In genomic region chr2:241410739-241411176, GRCh38 we compare ENCODE assay signal across 14 cellular contexts. TPM values are rescaled to one million over a fixed set of nuclear protein-coding genes. Genes with fewer than 3 reads are reported as not detected.
A peak's percentile ranks its signal among the peaks of the same experiment; 100 is the strongest.
DNase-seq lines count a peak whose midpoint lies in the region; ATAC-seq, FAIRE-seq and TF ChIP-seq lines count a peak whose summit lies in the region.
"Had no signal": no experiment of that assay in that cellular context is flagged by ENCODE, and none has a peak within 500 bp of the region (broad histone marks: within the 10 kb centered on the region; RNA-seq: fewer than 3 reads in every experiment).

No MANE protein-coding gene starts in this region.

- no peaks in the 10 kb centered on the region for H3K9me3 ChIP-seq in IMR-90 (ENCODE audit: control insufficient read depth, insufficient read depth, low read length)
- H3K9me3 ChIP-seq in stomach = no peaks in the 10 kb centered on the region
- no peaks in the 10 kb centered on the region for H3K9me3 ChIP-seq in CD8-positive, alpha-beta T cell (ENCODE audit: low read length)
- H3K9me3 ChIP-seq in esophagus squamous epithelium = no peaks in the 10 kb centered on the region

- H2AK5ac ChIP-seq in IMR-90 (ENCODE audit: low read depth, low read length) = no peak overlapping the region

- H3K4ac ChIP-seq in IMR-90 (ENCODE audit: low read depth, low read length) = peak overlapping the region; percentile 32

- no peak overlapping the region for H3K14ac ChIP-seq in IMR-90 (replicated peaks; ENCODE audit: low read depth, low read length)

- peak overlapping the region; percentile 65 for H2BK5ac ChIP-seq in IMR-90 (ENCODE audit: low read depth, low read length, poor library complexity, severe bottlenecking)

- no peak for TF ChIP-seq POLR2A in IMR-90 (IDR thresholded peaks at IDR 0.05; ENCODE audit: low read depth, low read length)
- TF ChIP-seq POLR2A in stomach (IDR thresholded peaks at IDR 0.05) = no peak
- TF ChIP-seq POLR2A in esophagus squamous epithelium (IDR thresholded peaks at IDR 0.05) = no peak

- ATAC-seq in IMR-90 (ENCODE audit: low read depth) (peak; percentile 55), HG03439 (IDR thresholded peaks at IDR 0.05; ENCODE audit: unreplicated experiment) (no peak)
- no peak for ATAC-seq in CD8-positive, alpha-beta T cell
- ATAC-seq: natural killer cell had no signal

- TF ChIP-seq RAD21 in IMR-90 (IDR thresholded peaks at IDR 0.05; ENCODE audit: low read length) = no peak

- no peak overlapping the region for H2BK20ac ChIP-seq in IMR-90 (ENCODE audit: low read depth, low read length)

- H2AFZ ChIP-seq in IMR-90 (replicated peaks; ENCODE audit: low read length, poor library complexity) = no peak overlapping the region

- no peaks in the 10 kb centered on the region for H3K27me3 ChIP-seq in IMR-90 (ENCODE audit: control insufficient read depth, insufficient read depth, low read length)
- no peaks in the 10 kb centered on the region for H3K27me3 ChIP-seq in bronchial epithelial cell (ENCODE audit: control insufficient read depth, insufficient read depth, low read length)
- no peaks in the 10 kb centered on the region for H3K27me3 ChIP-seq in stomach
- H3K27me3 ChIP-seq in CD8-positive, alpha-beta T cell (ENCODE audit: insufficient read depth, low read length) = no peaks in the 10 kb centered on the region
- H3K27me3 ChIP-seq in esophagus squamous epithelium = no peaks in the 10 kb centered on the region

- no CpG with 5 or more reads among the region's 9 CpGs for WGBS in IMR-90 (ENCODE audit: extremely low coverage in 2 of 2, insufficient read length in 1 of 2), 2 experiments
- 74 to 82% (median 79%) methylated on average over 9 of the region's 9 CpGs for WGBS in stomach, 5 donors
- WGBS in esophagus squamous epithelium, 2 donors = 81 to 85% methylated on average over 7 to 9 of the region's 9 CpGs

- TF ChIP-seq CTCF in IMR-90 (conservative IDR thresholded peaks at IDR 0.05; ENCODE audit: low read depth, low read length) (no peak), bronchial epithelial cell (IDR thresholded peaks at IDR 0.05; ENCODE audit: insufficient read depth, low read length, severe bottlenecking) (no peak), stomach (IDR thresholded peaks at IDR 0.05) (no peak), esophagus squamous epithelium (IDR thresholded peaks at IDR 0.05) (no peak)
- TF ChIP-seq CTCF in CD8-positive, alpha-beta T cell (IDR thresholded peaks at IDR 0.05) = no peak

- CTCF ChIA-PET in IMR-90 (lab: Yijun Ruan, JAX) = interaction anchor here (0.6 kb wide), 1 partner anchor 296 kb away, joined by 12 read pairs; no protein-coding TSS in a partner anchor
- CTCF ChIA-PET in CD8-positive, alpha-beta T cell (lab: Charles Lee) = no interaction called here

- H3K79me1 ChIP-seq in IMR-90 (ENCODE audit: low read depth in 1 of 2, low read length in 2 of 2) = peaks cover 7 to 16% of the 10 kb centered on the region in 2 experiments; a peak in 2 of 4 replicates

- H3K4me3 ChIP-seq in IMR-90 (ENCODE audit: insufficient read depth, low read depth, low read length) (no peak overlapping the region), bronchial epithelial cell (ENCODE audit: low read depth, low read length) (no peak overlapping the region), stomach (no peak overlapping the region), esophagus squamous epithelium (no peak overlapping the region)
- no peak overlapping the region for H3K4me3 ChIP-seq in CD8-positive, alpha-beta T cell (ENCODE audit: low read depth, low read length)

- no peak overlapping the region for H3K4me3 Mint-ChIP-seq in CD8-positive, alpha-beta T cell
- H3K4me3 Mint-ChIP-seq: activated CD4-positive, alpha-beta memory T cell treated with anti-CD3 and anti-CD28 coated beads, Interleukin-2, amount 10 ng/mL, durations not matched to agents 7 days and 5 days; activated naive CD4-positive, alpha-beta T cell treated with anti-CD3 and anti-CD28 coated beads for 36 hours; CD4-positive, alpha-beta memory T cell; endodermal cell; natural killer cell had no signal

- H3K36me3 ChIP-seq in IMR-90 (ENCODE audit: control insufficient read depth, insufficient read depth, low read length) (peaks cover 21% of the 10 kb centered on the region), bronchial epithelial cell (ENCODE audit: control insufficient read depth, insufficient read depth, low read length) (peaks cover 22% of the 10 kb centered on the region), stomach (peaks cover 38 to 91% (median 83%) of the 10 kb centered on the region in 4 donors), esophagus squamous epithelium (peaks cover 6 to 99% (median 21%) of the 10 kb centered on the region in 3 donors)
- H3K36me3 ChIP-seq in CD8-positive, alpha-beta T cell (ENCODE audit: insufficient read depth, low read length) = peaks cover 10% of the 10 kb centered on the region

- H3K27ac Mint-ChIP-seq in CD8-positive, alpha-beta T cell = no peak overlapping the region
- H3K27ac Mint-ChIP-seq: activated CD4-positive, alpha-beta memory T cell treated with anti-CD3 and anti-CD28 coated beads, Interleukin-2, amount 10 ng/mL, durations not matched to agents 7 days and 5 days; activated naive CD4-positive, alpha-beta T cell treated with anti-CD3 and anti-CD28 coated beads for 36 hours; CD4-positive, alpha-beta memory T cell; endodermal cell; natural killer cell had no signal

- H4K20me1 ChIP-seq in IMR-90 (ENCODE audit: insufficient read depth, low read length) = 0 out of 2 replicates have a peak, but pooled peaks cover 3% of the 10 kb centered on the region

- H3K36me3 Mint-ChIP-seq in CD8-positive, alpha-beta T cell = peaks cover 58% of the 10 kb centered on the region
- H3K36me3 Mint-ChIP-seq: natural killer cell had no signal

- POLR2A ChIA-PET in IMR-90 (lab: Charles Lee; ENCODE audit: unreplicated experiment) = no interaction called here
- POLR2A ChIA-PET in CD8-positive, alpha-beta T cell (lab: Charles Lee) = no interaction called here

- FAIRE-seq in bronchial epithelial cell (lab: Jason Lieb, UNC) = peak; percentile 93

- TF ChIP-seq EP300 in stomach (IDR thresholded peaks at IDR 0.05) = no peak

- H2AK9ac ChIP-seq in IMR-90 (replicated peaks; ENCODE audit: low read depth, low read length, poor library complexity) = no peak overlapping the region

- no peak overlapping the region for H2BK15ac ChIP-seq in IMR-90 (ENCODE audit: low read depth, low read length)

- H3K9me3 Mint-ChIP-seq in CD8-positive, alpha-beta T cell = no peaks in the 10 kb centered on the region
- H3K9me3 Mint-ChIP-seq: activated CD4-positive, alpha-beta memory T cell treated with anti-CD3 and anti-CD28 coated beads, Interleukin-2, amount 10 ng/mL, durations not matched to agents 7 days and 5 days; activated naive CD4-positive, alpha-beta T cell treated with anti-CD3 and anti-CD28 coated beads for 36 hours; CD4-positive, alpha-beta memory T cell; endodermal cell; natural killer cell had no signal

- peaks cover 24% of the 10 kb centered on the region for H3K9me1 ChIP-seq in IMR-90 (ENCODE audit: insufficient read depth, low read length)

- H2BK120ac ChIP-seq in IMR-90 (ENCODE audit: low read depth, low read length) = peak overlapping the region; percentile 15; the same call in 1 of the 2 replicates

- dilution Hi-C loops in IMR-90 (cut with HindIII; ENCODE audit: low sequenced_read_pairs, unreplicated experiment) = no loop called here

- no peak overlapping the region for H3K23ac ChIP-seq in IMR-90 (ENCODE audit: low read depth, low read length)

- DNase-seq in IMR-90 (peak; percentile 87), bronchial epithelial cell (ENCODE audit: low read depth) (peak; percentile 27), iris pigment epithelial cell (ENCODE audit: low read depth) (peak; percentile 72), stomach (peak; percentile 29), esophagus squamous epithelium (lab: John Stamatoyannopoulos, UW) (no peak)
- DNase-seq in CD8-positive, alpha-beta T cell = no peak
- DNase-seq: activated CD4-positive, alpha-beta memory T cell treated with anti-CD3 and anti-CD28 coated beads, Interleukin-2, amount 10 ng/mL, durations not matched to agents 7 days and 5 days; activated naive CD4-positive, alpha-beta T cell treated with anti-CD3 and anti-CD28 coated beads for 36 hours; CD4-positive, alpha-beta memory T cell; endodermal cell; natural killer cell; NCI-H2029 had no signal

- H4K5ac ChIP-seq in IMR-90 (ENCODE audit: low read depth, low read length) = 0 out of 2 replicates have a peak overlapping the region, but pooled peaks have one; percentile 24

- H3K56ac ChIP-seq in IMR-90 (ENCODE audit: extremely low read depth, insufficient read depth, low read length) = no peak overlapping the region

- H3K4me2 ChIP-seq in IMR-90 (ENCODE audit: low read depth, low read length) = no peak overlapping the region; the same call in 1 of the 2 replicates
- H3K4me2 ChIP-seq: KMS-11 had no signal

- H3K9ac ChIP-seq in IMR-90 (ENCODE audit: low read depth, low read length) = no peak overlapping the region
- H3K9ac ChIP-seq: KMS-11 had no signal

- peak overlapping the region; percentile 18; the same call in 1 of the 2 replicates for H3K18ac ChIP-seq in IMR-90 (ENCODE audit: low read depth, low read length)

- no peak overlapping the region for H4K91ac ChIP-seq in IMR-90 (ENCODE audit: insufficient read depth, low read depth, low read length)

- H3K4me1 Mint-ChIP-seq in CD8-positive, alpha-beta T cell (ENCODE audit: low read depth) = no peaks in the 10 kb centered on the region
- H3K4me1 Mint-ChIP-seq: activated CD4-positive, alpha-beta memory T cell treated with anti-CD3 and anti-CD28 coated beads, Interleukin-2, amount 10 ng/mL, durations not matched to agents 7 days and 5 days; CD4-positive, alpha-beta memory T cell; endodermal cell; natural killer cell had no signal

- no peaks in the 10 kb centered on the region for H3K27me3 Mint-ChIP-seq in CD8-positive, alpha-beta T cell (ENCODE audit: low read depth)
- H3K27me3 Mint-ChIP-seq: activated CD4-positive, alpha-beta memory T cell treated with anti-CD3 and anti-CD28 coated beads, Interleukin-2, amount 10 ng/mL, durations not matched to agents 7 days and 5 days; CD4-positive, alpha-beta memory T cell had no signal

- H3K27ac ChIP-seq in IMR-90 (ENCODE audit: insufficient read depth, low read length) (0 out of 2 replicates have a peak overlapping the region, but pooled peaks have one; percentile 32), stomach (peak overlapping the region in 4 of 5 donors; percentile 2 to 69 (median 22)), esophagus squamous epithelium (no peak overlapping the region)
- H3K27ac ChIP-seq in CD8-positive, alpha-beta T cell (ENCODE audit: low read depth, low read length) = no peak overlapping the region
- H3K27ac ChIP-seq: KMS-11 had no signal

- in situ Hi-C loops in IMR-90 (cut with MboI; ENCODE audit: low sequenced_read_pairs) = no loop called here

- H3K4me1 ChIP-seq in IMR-90 (ENCODE audit: control insufficient read depth, insufficient read depth, low read length) (peaks cover 11% of the 10 kb centered on the region), stomach (peaks cover 0 to 3% (median 0%) of the 10 kb centered on the region in 4 donors), esophagus squamous epithelium (no peaks in the 10 kb centered on the region)
- no peaks in the 10 kb centered on the region for H3K4me1 ChIP-seq in CD8-positive, alpha-beta T cell (ENCODE audit: insufficient read depth, low read length)

- peak overlapping the region in 1 of 2 experiments; percentile 9; a peak in 1 of 4 replicates for H4K8ac ChIP-seq in IMR-90 (ENCODE audit: low read depth in 2 of 2, low read length in 2 of 2)

- no TSS peak for BruUV-seq in IMR-90 (replicated peaks; lab: Mats Ljungman, UMichigan)

- intact Hi-C loops in IMR-90 (cut with micrococcal nuclease) (loop anchor here (5.0 kb wide), 1 partner anchor 33 kb away; no protein-coding TSS in a partner anchor), stomach (cut with DNase I; ENCODE audit: low total_unique reads) (no loop called here), esophagus squamous epithelium (cut with DNase I) (no loop called here)
- intact Hi-C loops in CD8-positive, alpha-beta T cell (cut with DNase I, micrococcal nuclease) = no loop called here

RNA-seq across cellular contexts. Expression of gene FARP2, which starts 54.7 kb away (rescaled TPM):
- total RNA-seq in IMR-90 (2012; rRNA removed) (30.8 and 38.6 TPM in 2 replicates), bronchial epithelial cell (25.0 and 35.8 TPM in 2 replicates), stomach (100 to 1,000 TPM in 3 of 5 donors, 10 to 100 TPM in 2; 54.2 to 260 (median 108) TPM), esophagus squamous epithelium (10 to 100 TPM; 20.8 to 41.8 (median 37.1) TPM)
- polyA plus RNA-seq in IMR-90 (2012; rRNA removed) (15.5 and 17.1 TPM in 2 replicates), stomach (10 to 100 TPM; 15.8 to 35.6 (median 20.0) TPM)
- 7.2 and 7.7 TPM in 2 replicates for polyA plus RNA-seq in IMR-90 (2012; cell fraction: cytosol; rRNA removed)
- polyA plus RNA-seq in IMR-90 (2012; cell fraction: nucleus; rRNA removed; ENCODE audit: low replicate concordance) = 15.5 and 22.7 TPM in 2 replicates
- total RNA-seq in CD8-positive, alpha-beta T cell = 10 to 100 TPM; 20.6 to 22.5 TPM

Comparison
In these comparisons a context has a peak if more than half of its experiments do, and no peak if none do; other contexts are left out.
1. DNase-seq: peak in IMR-90 (single experiment), bronchial epithelial cell (single experiment), iris pigment epithelial cell (single experiment) and stomach (single experiment); none in CD8-positive, alpha-beta T cell (0 of 7) and esophagus squamous epithelium (single experiment).
2. H3K27ac ChIP-seq: peak in IMR-90 (single experiment) and stomach (4 of 5); none in CD8-positive, alpha-beta T cell (single experiment) and esophagus squamous epithelium (0 of 4).